In the genomic region with DNA sequence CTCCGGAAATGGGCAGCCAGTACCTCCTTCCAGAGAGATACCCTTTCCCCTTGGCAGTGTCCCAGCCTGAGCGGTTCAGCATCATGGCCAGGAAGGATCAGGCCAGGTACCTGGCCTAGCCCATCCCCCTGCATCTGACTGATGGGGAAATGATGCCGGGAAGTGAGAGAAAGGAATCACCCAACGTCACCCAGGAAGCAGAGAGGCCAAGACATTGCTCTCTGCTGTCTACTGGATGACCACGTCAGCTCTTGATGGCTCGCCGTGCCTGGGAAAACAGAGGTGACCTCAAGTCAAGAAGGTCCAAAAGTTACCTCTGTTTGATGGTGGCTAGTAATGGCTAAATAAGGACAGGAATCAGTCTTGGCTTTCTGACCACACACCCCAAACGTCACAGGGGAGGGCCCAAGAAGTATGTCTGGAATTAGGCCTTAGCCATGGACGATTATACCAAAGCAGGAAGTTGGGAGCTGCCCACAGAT, we compare ENCODE assay signal across 10 cellular contexts.
DNase-seq lines count a peak whose midpoint lies in the region; ATAC-seq and TF ChIP-seq lines count a peak whose summit lies in the region.
"Had no signal": no experiment of that assay in that cellular context is flagged by ENCODE, and none has a peak within 500 bp of the region (broad histone marks: within the 10 kb centered on the region; RNA-seq: fewer than 3 reads in every experiment).

No MANE protein-coding gene starts in this region.

- H3K27ac Mint-ChIP-seq in activated naive CD4-positive, alpha-beta T cell treated with anti-CD3 and anti-CD28 coated beads for 36 hours, result peak overlapping the region; percentile 24
- peak overlapping the region; percentile 26 for H3K27ac Mint-ChIP-seq in type B pancreatic cell
- H3K27ac Mint-ChIP-seq in activated T-cell treated with anti-CD3 and anti-CD28 coated beads, Interleukin-2, amount 50 U/mL, for 24 hours, result no peak overlapping the region

- H3K4me3 Mint-ChIP-seq in activated naive CD4-positive, alpha-beta T cell treated with anti-CD3 and anti-CD28 coated beads for 36 hours, result no peak overlapping the region
- H3K4me3 Mint-ChIP-seq in type B pancreatic cell, result no peak overlapping the region
- no peak overlapping the region for H3K4me3 Mint-ChIP-seq in activated T-cell treated with anti-CD3 and anti-CD28 coated beads, Interleukin-2, amount 50 U/mL, for 24 hours
- H3K4me3 Mint-ChIP-seq: central memory CD8-positive, alpha-beta T cell had no signal

- peaks cover 48 to 68% of the 10 kb centered on the region in 2 donors for H3K4me1 ChIP-seq in muscle layer of duodenum (ENCODE audit: control insufficient read depth in 1 of 2, insufficient read depth in 2 of 2, low read length in 2 of 2)

- H3K4me3 ChIP-seq in coronary artery, result peak overlapping the region; percentile 21
- no peak overlapping the region for H3K4me3 ChIP-seq in muscle layer of duodenum (ENCODE audit: low read depth in 1 of 2, low read length in 2 of 2)

- no peaks in the 10 kb centered on the region for H3K27me3 ChIP-seq in muscle layer of duodenum (ENCODE audit: low read depth, low read length)

- TF ChIP-seq CTCF in coronary artery (IDR thresholded peaks at IDR 0.05) (no peak), type B pancreatic cell (conservative IDR thresholded peaks at IDR 0.05) (no peak)

- CTCF ChIA-PET in activated naive CD4-positive, alpha-beta T cell treated with anti-CD3 and anti-CD28 coated beads for 36 hours (lab: Charles Lee), result interaction anchor here (0.6 to 1.4 kb wide), 2 partner anchors 208 to 210 kb away, joined by 3 to 4 read pairs; no protein-coding TSS in a partner anchor

- no peak for DNase-seq in activated naive CD4-positive, alpha-beta T cell treated with anti-CD3 and anti-CD28 coated beads for 36 hours
- no peak for DNase-seq in activated naive CD4-positive, alpha-beta T cell (lab: John Stamatoyannopoulos, UW)
- DNase-seq in coronary artery (ENCODE audit: low spot score) (peak; percentile 91), type B pancreatic cell (ENCODE audit: extremely low spot score, unreplicated experiment) (no peak), Ammon's horn (ENCODE audit: low spot score) (no peak)
- no peak for DNase-seq in activated T-cell treated with anti-CD3 and anti-CD28 coated beads, Interleukin-2, amount 50 U/mL, for 24 hours
- DNase-seq: hippocampal formation had no signal

- H3K9me3 Mint-ChIP-seq in activated naive CD4-positive, alpha-beta T cell treated with anti-CD3 and anti-CD28 coated beads for 36 hours, result no peaks in the 10 kb centered on the region
- H3K9me3 Mint-ChIP-seq in type B pancreatic cell, result no peaks in the 10 kb centered on the region
- no peaks in the 10 kb centered on the region for H3K9me3 Mint-ChIP-seq in activated T-cell treated with anti-CD3 and anti-CD28 coated beads, Interleukin-2, amount 50 U/mL, for 24 hours
- H3K9me3 Mint-ChIP-seq: central memory CD8-positive, alpha-beta T cell had no signal

- H3K27ac ChIP-seq in coronary artery, result peak overlapping the region; percentile 97
- H3K27ac ChIP-seq in muscle layer of duodenum (ENCODE audit: low read length), result peak overlapping the region; percentile 86

- ATAC-seq in HG02938 (IDR thresholded peaks at IDR 0.05; ENCODE audit: unreplicated experiment), result no peak

- H3K36me3 ChIP-seq in muscle layer of duodenum (ENCODE audit: control insufficient read depth in 1 of 2, insufficient read depth in 2 of 2, low read length in 2 of 2), result peaks cover 0 to 6% of the 10 kb centered on the region in 2 donors

- intact Hi-C loops in activated naive CD4-positive, alpha-beta T cell treated with anti-CD3 and anti-CD28 coated beads for 36 hours (cut with micrococcal nuclease), result no loop called here

- H3K27me3 Mint-ChIP-seq in activated naive CD4-positive, alpha-beta T cell treated with anti-CD3 and anti-CD28 coated beads for 36 hours (ENCODE audit: low read depth), result no peaks in the 10 kb centered on the region
- no peaks in the 10 kb centered on the region for H3K27me3 Mint-ChIP-seq in type B pancreatic cell
- H3K27me3 Mint-ChIP-seq in activated T-cell treated with anti-CD3 and anti-CD28 coated beads, Interleukin-2, amount 50 U/mL, for 24 hours, result no peaks in the 10 kb centered on the region
- H3K27me3 Mint-ChIP-seq: central memory CD8-positive, alpha-beta T cell had no signal

- peaks cover 4% of the 10 kb centered on the region for H3K36me3 Mint-ChIP-seq in activated naive CD4-positive, alpha-beta T cell treated with anti-CD3 and anti-CD28 coated beads for 36 hours (ENCODE audit: low read depth)
- H3K36me3 Mint-ChIP-seq in type B pancreatic cell, result peaks cover 14% of the 10 kb centered on the region
- H3K36me3 Mint-ChIP-seq in activated T-cell treated with anti-CD3 and anti-CD28 coated beads, Interleukin-2, amount 50 U/mL, for 24 hours (ENCODE audit: low read depth), result peaks cover 21% of the 10 kb centered on the region

- H3K9me3 ChIP-seq in muscle layer of duodenum (ENCODE audit: control insufficient read depth in 1 of 2, low read length in 2 of 2), result no peaks in the 10 kb centered on the region

- peaks cover 68% of the 10 kb centered on the region for H3K4me1 Mint-ChIP-seq in activated naive CD4-positive, alpha-beta T cell treated with anti-CD3 and anti-CD28 coated beads for 36 hours (ENCODE audit: low read depth)
- peaks cover 45% of the 10 kb centered on the region for H3K4me1 Mint-ChIP-seq in type B pancreatic cell (ENCODE audit: unreplicated experiment)
- peaks cover 70% of the 10 kb centered on the region for H3K4me1 Mint-ChIP-seq in activated T-cell treated with anti-CD3 and anti-CD28 coated beads, Interleukin-2, amount 50 U/mL, for 24 hours (ENCODE audit: low read depth)
